ENCODE assay signal across 9 cellular contexts in genomic region chr17:50599606-50600005, GRCh38. TPM values are rescaled to one million over a fixed set of nuclear protein-coding genes. Genes with fewer than 3 reads are reported as not detected.
"Had no signal": no experiment of that assay in that cellular context is flagged by ENCODE, and none has a peak within 500 bp of the region (broad histone marks: within the 10 kb centered on the region; RNA-seq: fewer than 3 reads in every experiment).

No MANE protein-coding gene starts in this region.

- H3K4me3 ChIP-seq: GM12878 had no signal

- ATAC-seq: GM12878 had no signal

- FAIRE-seq: G401.6, GM12878, GM12891, GM12892, GM18507, GM19239 had no signal

- DNase-seq: GDM1, GF-D8 had no signal

RNA-seq across cellular contexts. Expression of gene ABCC3, which starts 35.1 kb away (rescaled TPM):
- total RNA-seq: G401 had no signal
